In the genomic region with DNA sequence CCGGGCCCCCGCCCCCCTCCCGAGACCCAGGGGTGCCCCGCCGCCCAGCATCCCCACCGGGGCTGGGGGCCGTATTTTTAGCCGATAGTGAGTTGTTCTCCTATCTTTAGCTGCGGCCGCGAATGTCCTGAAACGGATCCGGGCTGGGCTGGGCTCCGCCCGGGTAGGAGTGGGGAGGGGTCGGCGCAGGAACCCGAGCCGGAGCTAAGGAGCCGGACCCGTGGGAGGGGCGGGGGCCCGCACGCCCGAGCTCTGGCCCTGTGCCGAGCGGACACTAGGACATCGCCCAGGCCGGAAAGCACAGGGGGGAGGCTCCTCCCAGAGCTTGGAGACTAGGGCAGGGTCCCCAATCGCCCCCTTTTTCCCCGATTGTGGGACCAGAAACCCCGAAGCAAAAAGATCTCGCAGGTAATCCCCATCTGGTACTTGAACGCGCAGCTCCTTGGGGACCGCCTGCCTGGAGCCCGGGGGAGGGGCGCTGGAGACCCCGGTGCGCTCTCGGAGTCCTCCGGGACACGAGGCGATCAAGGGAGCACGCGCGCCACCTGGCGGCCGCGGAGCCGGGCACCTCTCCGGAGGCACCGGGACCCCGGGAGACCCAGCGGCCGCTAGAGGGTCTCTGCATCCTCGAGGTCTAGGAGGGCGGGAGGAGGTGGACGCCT, we compare ENCODE assay signal across 8 cellular contexts. TPM values are rescaled to one million over a fixed set of nuclear protein-coding genes. Genes with fewer than 3 reads are reported as not detected.
DNase-seq lines count a peak whose midpoint lies in the region; ATAC-seq and TF ChIP-seq lines count a peak whose summit lies in the region.

No MANE protein-coding gene starts in this region.

- H3K27ac ChIP-seq in OCI-LY1 (ENCODE audit: low read depth, low read length, poor library complexity, severe bottlenecking) = no peak overlapping the region

- DNase-seq in GDM1 (lab: John Stamatoyannopoulos, UW) = peak; percentile 56
- DNase-seq in HK-2 (ENCODE audit: unreplicated experiment) = peak; percentile 78
- DNase-seq in activated CD8-positive, alpha-beta memory T cell treated with anti-CD3 and anti-CD28 coated beads, Interleukin-2, amount 50 U/mL, for 48 hours = peak; percentile 97
- peak; percentile 98 for DNase-seq in endothelial cell (ENCODE audit: low spot score)
- DNase-seq in mesothelial cell of epicardium (ENCODE audit: low spot score in 2 of 2, unreplicated experiment in 2 of 2) = peak; percentile 86 to 97
- peak; percentile 58 to 74 for DNase-seq in stimulated activated CD8-positive, alpha-beta memory T cell treated with anti-CD3 and anti-CD28 coated beads, Interleukin-2, amount 100 ng/mL, for 1 hour (ENCODE audit: low read depth in 2 of 2)

- TF ChIP-seq CTCF in OCI-LY1 (IDR thresholded peaks at IDR 0.05; ENCODE audit: low read length) (peak; percentile 98), endothelial cell (IDR thresholded peaks at IDR 0.05; ENCODE audit: unreplicated experiment) (peak; percentile 91), mesothelial cell of epicardium (IDR thresholded peaks at IDR 0.05; ENCODE audit: unreplicated experiment) (peak; percentile 90)

- no peaks in the 10 kb centered on the region for H4K20me1 ChIP-seq in OCI-LY1 (ENCODE audit: insufficient read depth, low read length)

- no peaks in the 10 kb centered on the region for H3K36me3 ChIP-seq in OCI-LY1 (ENCODE audit: insufficient read depth, low read length)

- H3K9me2 ChIP-seq in OCI-LY1 (ENCODE audit: low read depth, low read length) = no peaks in the 10 kb centered on the region

- peak overlapping the region; percentile 93 for H3K27ac Mint-ChIP-seq in endothelial cell (ENCODE audit: unreplicated experiment)
- peak overlapping the region; percentile 51 for H3K27ac Mint-ChIP-seq in mesothelial cell of epicardium

- H3K27me3 Mint-ChIP-seq in endothelial cell (ENCODE audit: unreplicated experiment) (peaks cover 13% of the 10 kb centered on the region), mesothelial cell of epicardium (ENCODE audit: low read depth) (peaks cover 16% of the 10 kb centered on the region)

- H3K4me1 ChIP-seq in OCI-LY1 (ENCODE audit: insufficient read depth, low read length, severe bottlenecking) = peaks cover 6% of the 10 kb centered on the region

- peak overlapping the region; percentile 70 for H3K4me3 ChIP-seq in OCI-LY1 (ENCODE audit: low read depth, low read length, poor library complexity, severe bottlenecking)

- H3K36me3 Mint-ChIP-seq in endothelial cell (ENCODE audit: low read depth, unreplicated experiment) (no peaks in the 10 kb centered on the region), mesothelial cell of epicardium (no peaks in the 10 kb centered on the region)

- H3K9me3 Mint-ChIP-seq in endothelial cell (ENCODE audit: unreplicated experiment) = no peaks in the 10 kb centered on the region
- no peaks in the 10 kb centered on the region for H3K9me3 Mint-ChIP-seq in mesothelial cell of epicardium

- peak overlapping the region; percentile 54 for H3K9ac ChIP-seq in OCI-LY1 (ENCODE audit: low read length)

- peak overlapping the region; percentile 89 for H3K4me2 ChIP-seq in OCI-LY1 (ENCODE audit: low read length)

- ATAC-seq in HG02623 (IDR thresholded peaks at IDR 0.05; ENCODE audit: unreplicated experiment) = no peak

- H3F3A ChIP-seq in OCI-LY1 (ENCODE audit: insufficient read depth, low read length) = no peaks in the 10 kb centered on the region

- no peaks in the 10 kb centered on the region for H3K9me3 ChIP-seq in OCI-LY1 (ENCODE audit: low read length)

- no peaks in the 10 kb centered on the region for H3K79me2 ChIP-seq in OCI-LY1 (ENCODE audit: insufficient read depth, low read length)

- H2AFZ ChIP-seq in OCI-LY1 (ENCODE audit: low read length) = 0 out of 2 replicates have a peak overlapping the region, but pooled peaks have one; percentile 3

- H3K4me3 Mint-ChIP-seq in endothelial cell (ENCODE audit: unreplicated experiment) (peak overlapping the region; percentile 93), mesothelial cell of epicardium (peak overlapping the region; percentile 72)

- H3K27me3 ChIP-seq in OCI-LY1 (ENCODE audit: insufficient read depth, low read length) = peaks cover 9% of the 10 kb centered on the region; the same call in 1 of the 2 replicates

- peaks cover 32% of the 10 kb centered on the region for H3K4me1 Mint-ChIP-seq in endothelial cell (ENCODE audit: unreplicated experiment)
- H3K4me1 Mint-ChIP-seq in mesothelial cell of epicardium = peaks cover 24% of the 10 kb centered on the region

RNA-seq across cellular contexts. Expression of gene CDC42EP2, which starts 0.7 kb away (rescaled TPM):
- total RNA-seq in endothelial cell (ENCODE audit: unreplicated experiment) = 37.7 TPM
- 10.9 to 12.3 TPM (median 11.7 TPM) in 3 replicates for total RNA-seq in mesothelial cell of epicardium

RNA-seq across cellular contexts. Expression of gene DPF2, which starts 18.3 kb away (rescaled TPM):
- total RNA-seq in endothelial cell (ENCODE audit: unreplicated experiment) (77.6 TPM), mesothelial cell of epicardium (80.1 to 85.3 TPM (median 81.3 TPM) in 3 replicates)

RNA-seq across cellular contexts. Expression of gene TIGD3, which starts 39.2 kb away (rescaled TPM):
- total RNA-seq in endothelial cell (ENCODE audit: unreplicated experiment) (0.44 TPM), mesothelial cell of epicardium (0.49 to 0.75 TPM (median 0.60 TPM) in 3 replicates)

RNA-seq across cellular contexts. Expression of gene POLA2, which starts 53.6 kb away (rescaled TPM):
- total RNA-seq in endothelial cell (ENCODE audit: unreplicated experiment) (17.9 TPM), mesothelial cell of epicardium (14.1 to 16.1 TPM (median 14.6 TPM) in 3 replicates)
